In genomic region chr16:3022208-3022696, GRCh38 we compare ENCODE assay signal across 8 cellular contexts. TPM values are rescaled to one million over a fixed set of nuclear protein-coding genes. Genes with fewer than 3 reads are reported as not detected.
DNase-seq lines count a peak whose midpoint lies in the region; ATAC-seq and TF ChIP-seq lines count a peak whose summit lies in the region.

No MANE protein-coding gene starts in this region.

- H2AFZ ChIP-seq in SU-DHL-6 (ENCODE audit: low read depth, low read length, severe bottlenecking), result no peak overlapping the region

- in situ Hi-C loops in HAP-1 (cut with MboI; ENCODE audit: low sequenced_read_pairs), result loop anchor here (5.0 kb wide), 1 partner anchor 50 kb away; no protein-coding TSS in a partner anchor

- no peaks in the 10 kb centered on the region for H3K27me3 ChIP-seq in HAP-1 (ENCODE audit: low read depth)
- H3K27me3 ChIP-seq in SU-DHL-6 (ENCODE audit: low read length), result no peaks in the 10 kb centered on the region
- no peaks in the 10 kb centered on the region for H3K27me3 ChIP-seq in thyroid gland

- no peaks in the 10 kb centered on the region for H4K20me1 ChIP-seq in SU-DHL-6 (ENCODE audit: low read depth, low read length)

- WGBS in thyroid gland, 2 donors, result 10 to 21% methylated on average over 8 of the region's 8 CpGs

- TF ChIP-seq CTCF in SU-DHL-6 (IDR thresholded peaks at IDR 0.05; ENCODE audit: insufficient read depth, low read length, poor library complexity, severe bottlenecking) (no peak), thyroid gland (IDR thresholded peaks at IDR 0.05) (no peak)

- H3K36me3 ChIP-seq in HAP-1 (replicated peaks) (peaks cover 24% of the 10 kb centered on the region), SU-DHL-6 (ENCODE audit: low read length) (no peaks in the 10 kb centered on the region), thyroid gland (peaks cover 4 to 11% of the 10 kb centered on the region in 2 donors)

- H3K27ac Mint-ChIP-seq in activated naive CD8-positive, alpha-beta T cell treated with anti-CD3 and anti-CD28 coated beads for 36 hours, result peak overlapping the region; percentile 98

- H3K4me3 ChIP-seq in HAP-1 (peak overlapping the region; percentile 90), SU-DHL-6 (ENCODE audit: insufficient read depth, low read length, poor library complexity, severe bottlenecking) (no peak overlapping the region), thyroid gland (replicated peaks in 1 of 3) (peak overlapping the region in 1 of 3 donors; percentile 77)

- H3K9me3 ChIP-seq in HAP-1 (no peaks in the 10 kb centered on the region), SU-DHL-6 (ENCODE audit: insufficient read depth, low read length) (no peaks in the 10 kb centered on the region), thyroid gland (no peaks in the 10 kb centered on the region)

- H3K36me3 Mint-ChIP-seq in activated naive CD8-positive, alpha-beta T cell treated with anti-CD3 and anti-CD28 coated beads for 36 hours, result peaks cover 8% of the 10 kb centered on the region

- no peaks in the 10 kb centered on the region for H3K9me2 ChIP-seq in SU-DHL-6 (replicated peaks; ENCODE audit: insufficient read depth, low read length)

- H3K27ac ChIP-seq in SU-DHL-6 (ENCODE audit: low read depth, low read length), result peak overlapping the region; percentile 79; the same call in 1 of the 2 replicates
- H3K27ac ChIP-seq in thyroid gland, result peak overlapping the region; percentile 82 to 98 (median 98)

- H3K4me1 Mint-ChIP-seq in activated naive CD8-positive, alpha-beta T cell treated with anti-CD3 and anti-CD28 coated beads for 36 hours, result peaks cover 40% of the 10 kb centered on the region

- peak in 1 of 2 donors; percentile 30 for TF ChIP-seq POLR2A in thyroid gland (IDR thresholded peaks at IDR 0.05)

- H3K27me3 Mint-ChIP-seq in activated naive CD8-positive, alpha-beta T cell treated with anti-CD3 and anti-CD28 coated beads for 36 hours, result peaks cover 12% of the 10 kb centered on the region

- no peaks in the 10 kb centered on the region for H3K9me3 Mint-ChIP-seq in activated naive CD8-positive, alpha-beta T cell treated with anti-CD3 and anti-CD28 coated beads for 36 hours

- H3K4me2 ChIP-seq in SU-DHL-6 (ENCODE audit: low read depth, low read length, poor library complexity, severe bottlenecking), result peak overlapping the region; percentile 97

- peaks cover 18% of the 10 kb centered on the region for H3F3A ChIP-seq in SU-DHL-6 (ENCODE audit: insufficient read depth)

- intact Hi-C loops in head of caudate nucleus (cut with DNase I), result loop anchor here (2.0 kb wide), 1 partner anchor 17 kb away; no protein-coding TSS in a partner anchor
- intact Hi-C loops in thyroid gland (cut with DNase I), result no loop called here

- peaks cover 22% of the 10 kb centered on the region for H3K4me1 ChIP-seq in HAP-1
- H3K4me1 ChIP-seq in thyroid gland, result peaks cover 41 to 51% of the 10 kb centered on the region in 2 donors

- ATAC-seq in GM18511 (IDR thresholded peaks at IDR 0.05; ENCODE audit: unreplicated experiment), result no peak

- peak; percentile 48 to 82 for DNase-seq in HAP-1 (ENCODE audit: low spot score in 2 of 2)
- peak; percentile 89 for DNase-seq in activated naive CD8-positive, alpha-beta T cell treated with anti-CD3 and anti-CD28 coated beads for 36 hours
- DNase-seq in head of caudate nucleus, result peak; percentile 73 to 97 (median 88)
- DNase-seq in pons (ENCODE audit: low spot score), result peak; percentile 64
- DNase-seq in thyroid gland, result peak; percentile 97
- DNase-seq in DMS153 treated with DMSO at 0.1 percent for 48 hours (lab: John Stamatoyannopoulos, UW; ENCODE audit: unreplicated experiment), result no peak

- H3K79me2 ChIP-seq in SU-DHL-6 (ENCODE audit: insufficient read depth, low read length), result no peaks in the 10 kb centered on the region

- peak overlapping the region; percentile 79 for H3K9ac ChIP-seq in SU-DHL-6 (ENCODE audit: low read length)

- peak overlapping the region; percentile 95 for H3K4me3 Mint-ChIP-seq in activated naive CD8-positive, alpha-beta T cell treated with anti-CD3 and anti-CD28 coated beads for 36 hours

RNA-seq across cellular contexts. Expression of gene HCFC1R1, which starts 1.5 kb away (rescaled TPM):
- total RNA-seq in activated naive CD8-positive, alpha-beta T cell treated with anti-CD3 and anti-CD28 coated beads for 36 hours, result 10 to 100 TPM; 23.4 to 23.7 TPM
- 10 to 100 TPM; 10.1 to 51.7 (median 29.7) TPM for total RNA-seq in thyroid gland

RNA-seq across cellular contexts. Expression of gene THOC6, which starts 1.6 kb away (rescaled TPM):
- 10 to 100 TPM; 48.7 to 53.1 TPM for total RNA-seq in activated naive CD8-positive, alpha-beta T cell treated with anti-CD3 and anti-CD28 coated beads for 36 hours
- 10 to 100 TPM; 16.5 to 19.1 (median 17.6) TPM for total RNA-seq in thyroid gland

RNA-seq across cellular contexts. Expression of gene TNFRSF12A, which starts 2.1 kb away (rescaled TPM):
- 1 to 10 TPM; 1.2 to 1.5 TPM for total RNA-seq in activated naive CD8-positive, alpha-beta T cell treated with anti-CD3 and anti-CD28 coated beads for 36 hours
- total RNA-seq in thyroid gland, result 100 to 1,000 TPM in 1 of 4 donors, 10 to 100 TPM in 3; 47.9 to 110 (median 67.0) TPM

RNA-seq across cellular contexts. Expression of gene CLDN6, which starts 4.3 kb away (rescaled TPM):
- total RNA-seq in activated naive CD8-positive, alpha-beta T cell treated with anti-CD3 and anti-CD28 coated beads for 36 hours, result not detected
- total RNA-seq in thyroid gland, result not detected

RNA-seq across cellular contexts. Expression of gene CLDN9, which starts 9.5 kb away (rescaled TPM):
- total RNA-seq in activated naive CD8-positive, alpha-beta T cell treated with anti-CD3 and anti-CD28 coated beads for 36 hours, result not detected
- total RNA-seq in thyroid gland, result under 1 TPM in 1 of 4 donors, not detected in 3; 0.33 TPM

Comparison
In these comparisons a context has a peak if more than half of its experiments do, and no peak if none do; other contexts are left out.
1. RNA of gene TNFRSF12A, which starts 2.1 kb away (total RNA-seq): 47.9 to 110 TPM in thyroid gland; 1.2 to 1.5 TPM in activated naive CD8-positive, alpha-beta T cell treated with anti-CD3 and anti-CD28 coated beads for 36 hours; every median in the first group is over 10 times any median in the second.